Comparison of ENCODE assay signal across 12 cellular contexts in the genomic region with DNA sequence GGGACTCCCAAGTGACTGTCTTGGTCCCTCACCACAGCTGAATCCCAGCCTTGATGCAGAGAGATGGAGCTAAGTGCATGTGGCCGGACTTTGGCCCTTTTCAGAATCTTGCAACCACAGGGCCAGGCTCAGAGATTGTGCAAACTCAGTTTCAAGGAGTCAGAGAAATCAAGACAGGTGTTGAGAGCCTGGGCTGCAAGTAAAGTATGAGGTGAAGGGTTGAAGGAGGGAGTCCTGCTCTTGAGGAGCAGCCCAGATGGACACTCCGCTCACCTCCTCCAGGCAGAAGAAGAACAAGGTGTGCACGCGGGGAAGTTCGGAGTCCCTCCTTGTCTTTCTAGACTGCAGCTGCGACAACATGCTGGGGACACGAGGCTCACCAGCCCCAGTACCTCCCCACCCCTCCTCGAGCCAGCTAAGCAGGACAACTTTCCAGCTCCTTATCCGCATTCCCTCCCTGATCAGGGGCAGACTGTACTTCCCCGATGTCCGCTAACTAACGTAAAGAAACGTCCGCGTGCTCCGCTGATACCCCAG. TPM values are rescaled to one million over a fixed set of nuclear protein-coding genes. Genes with fewer than 3 reads are reported as not detected.
DNase-seq lines count a peak whose midpoint lies in the region; ATAC-seq and TF ChIP-seq lines count a peak whose summit lies in the region.
"Had no signal": no experiment of that assay in that cellular context is flagged by ENCODE, and none has a peak within 500 bp of the region (broad histone marks: within the 10 kb centered on the region; RNA-seq: fewer than 3 reads in every experiment).

No MANE protein-coding gene starts in this region.

- no peak for TF ChIP-seq CTCF in fibroblast of villous mesenchyme (IDR thresholded peaks at IDR 0.05; ENCODE audit: insufficient read depth, low read depth, low read length)
- no peak for TF ChIP-seq CTCF in neural cell (IDR thresholded peaks at IDR 0.05; ENCODE audit: poor library complexity, severe bottlenecking)

- intact Hi-C loops in Right ventricle myocardium superior (cut with DNase I) = no loop called here
- intact Hi-C loops in right cardiac atrium (cut with DNase I) = no loop called here

- DNase-seq in Right ventricle myocardium superior (no peak), right cardiac atrium (no peak), fibroblast of villous mesenchyme (ENCODE audit: low read depth) (no peak), NCI-H1694 treated with DMSO at 0.1 percent for 48 hours (lab: John Stamatoyannopoulos, UW) (no peak), KG1 (lab: John Stamatoyannopoulos, UW) (no peak)
- DNase-seq: 8988T; activated naive CD4-positive, alpha-beta T cell treated with anti-CD3 and anti-CD28 coated beads for 36 hours; stimulated activated CD4-positive, alpha-beta T cell treated with anti-CD3 and anti-CD28 coated beads, Interleukin-12 subunit alpha, Interleukin-12 subunit beta, amount 100 ng/mL, for 4 hours had no signal

- H3F3A ChIP-seq in neural cell (ENCODE audit: insufficient read depth, low read length, poor library complexity, severe bottlenecking) = no peaks in the 10 kb centered on the region

- no peaks in the 10 kb centered on the region for H3K36me3 ChIP-seq in neural cell (ENCODE audit: insufficient read depth, low read length)
- no peaks in the 10 kb centered on the region for H3K36me3 ChIP-seq in urinary bladder (ENCODE audit: insufficient read depth)

- H3K4me2 ChIP-seq in neural cell (ENCODE audit: low read length) = no peak overlapping the region

- peaks cover 2% of the 10 kb centered on the region for H3K4me1 ChIP-seq in right cardiac atrium (ENCODE audit: control insufficient read depth, insufficient read depth, low read length)
- no peaks in the 10 kb centered on the region for H3K4me1 ChIP-seq in urinary bladder (ENCODE audit: insufficient read depth)

- H3K9ac ChIP-seq in neural cell (ENCODE audit: low read length) = no peak overlapping the region

- no peak overlapping the region for H2AFZ ChIP-seq in neural cell (ENCODE audit: low read depth, low read length)

- no peaks in the 10 kb centered on the region for H3K27me3 ChIP-seq in right cardiac atrium (ENCODE audit: control insufficient read depth, insufficient read depth)
- H3K27me3 ChIP-seq in neural cell (ENCODE audit: insufficient read depth, low read depth, low read length) = peaks cover 50% of the 10 kb centered on the region

- no peaks in the 10 kb centered on the region for H4K20me1 ChIP-seq in neural cell (ENCODE audit: insufficient read depth)

- WGBS in right cardiac atrium = 25% methylated on average over 16 of the region's 16 CpGs
- 28% methylated on average over 16 of the region's 16 CpGs for WGBS in urinary bladder

- no peak for TF ChIP-seq RAD21 in neural cell (conservative IDR thresholded peaks at IDR 0.05)

- no peak for TF ChIP-seq EP300 in neural cell (conservative IDR thresholded peaks at IDR 0.05; ENCODE audit: poor library complexity, severe bottlenecking)

- H3K27ac ChIP-seq in right cardiac atrium (ENCODE audit: low read length) (no peak overlapping the region), neural cell (ENCODE audit: low read length) (no peak overlapping the region), urinary bladder (ENCODE audit: low read depth) (no peak overlapping the region)

- no peaks in the 10 kb centered on the region for H3K79me2 ChIP-seq in neural cell (replicated peaks; ENCODE audit: insufficient read depth, low read length)

- no peaks in the 10 kb centered on the region for H3K9me3 ChIP-seq in right cardiac atrium (ENCODE audit: control insufficient read depth, low read length)
- H3K9me3 ChIP-seq in neural cell (ENCODE audit: low read length) = no peaks in the 10 kb centered on the region

- H3K9me2 ChIP-seq in neural cell (ENCODE audit: insufficient read depth, low read length) = no peaks in the 10 kb centered on the region

- no peak overlapping the region for H3K4me3 ChIP-seq in right cardiac atrium (ENCODE audit: low read length)
- peak overlapping the region; percentile 27 for H3K4me3 ChIP-seq in fibroblast of villous mesenchyme (ENCODE audit: low read depth, low read length)
- peak overlapping the region; percentile 56 for H3K4me3 ChIP-seq in neural cell (ENCODE audit: low read length)
- peak overlapping the region; percentile 21 for H3K4me3 ChIP-seq in urinary bladder (ENCODE audit: low read depth, low read length)
- H3K4me3 ChIP-seq: lung had no signal

- peak; percentile 10 for ATAC-seq in Right ventricle myocardium superior (ENCODE audit: poor library complexity)
- no peak for ATAC-seq in right cardiac atrium
- no peak for ATAC-seq in GM21367 (IDR thresholded peaks at IDR 0.05; ENCODE audit: unreplicated experiment)

TF ChIP-seq in neural cell, 6 proteins besides CTCF, POLR2A, EP300 and RAD21:
- TF ChIP-seq POLR2AphosphoS5 (IDR thresholded peaks at IDR 0.05) (no peak), TAF1 (IDR thresholded peaks at IDR 0.05; ENCODE audit: low read depth) (no peak), REST (IDR thresholded peaks at IDR 0.05; ENCODE audit: borderline replicate concordance) (no peak), MXI1 (conservative IDR thresholded peaks at IDR 0.05; ENCODE audit: poor library complexity, severe bottlenecking) (no peak), SMC3 (conservative IDR thresholded peaks at IDR 0.05; ENCODE audit: poor library complexity) (no peak), EZH2 (IDR thresholded peaks at IDR 0.05; ENCODE audit: borderline replicate concordance, insufficient read depth, low read length, poor library complexity, severe bottlenecking) (no peak)

RNA-seq across cellular contexts. Expression of gene BMP4, which starts 6.4 kb away (rescaled TPM):
- 8.8 TPM for total RNA-seq in Right ventricle myocardium superior
- 10 to 100 TPM in 2 of 4 donors, 1 to 10 TPM in 2; 6.4 to 10.8 (median 8.4) TPM for total RNA-seq in right cardiac atrium
- 8.0 TPM for polyA plus RNA-seq in right cardiac atrium
- total RNA-seq in fibroblast of villous mesenchyme = 9.9 and 11.0 TPM in 2 replicates
- polyA plus RNA-seq in neural cell = 2.5 TPM in 1 of 2 replicates, not detected in the other
- not detected in 2 replicates for polyA minus RNA-seq in neural cell
- 46.3 TPM for total RNA-seq in urinary bladder
- 82.4 TPM for polyA plus RNA-seq in urinary bladder
- total RNA-seq: activated naive CD4-positive, alpha-beta T cell treated with anti-CD3 and anti-CD28 coated beads for 36 hours had no signal
